In the genomic region with DNA sequence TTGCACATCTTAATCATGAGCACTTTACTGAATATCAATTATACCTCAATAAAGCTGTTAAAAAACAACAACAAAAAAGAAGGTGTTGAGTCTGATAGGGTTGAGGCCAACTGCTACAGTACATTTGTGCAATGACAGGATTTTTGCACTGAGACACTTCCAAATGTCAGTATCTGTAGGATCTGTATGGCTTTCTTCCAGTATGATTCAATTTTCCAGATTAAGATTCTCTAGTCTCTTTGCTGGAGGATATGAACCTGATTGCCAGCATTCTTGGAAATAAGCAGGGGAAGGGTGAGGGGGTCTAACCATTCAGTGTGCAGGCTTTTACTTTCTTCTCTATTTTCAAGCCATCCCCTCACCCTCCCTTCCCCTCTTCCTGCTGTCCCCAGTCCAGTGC, we compare ENCODE assay signal across 1 cellular context.
TF ChIP-seq lines count a peak whose summit lies in the region.

No MANE protein-coding gene starts in this region.

TF ChIP-seq in IMR-90, 13 proteins besides CTCF, POLR2A, EP300 and RAD21 (continued from another document):
- TF ChIP-seq, protein P1, sequence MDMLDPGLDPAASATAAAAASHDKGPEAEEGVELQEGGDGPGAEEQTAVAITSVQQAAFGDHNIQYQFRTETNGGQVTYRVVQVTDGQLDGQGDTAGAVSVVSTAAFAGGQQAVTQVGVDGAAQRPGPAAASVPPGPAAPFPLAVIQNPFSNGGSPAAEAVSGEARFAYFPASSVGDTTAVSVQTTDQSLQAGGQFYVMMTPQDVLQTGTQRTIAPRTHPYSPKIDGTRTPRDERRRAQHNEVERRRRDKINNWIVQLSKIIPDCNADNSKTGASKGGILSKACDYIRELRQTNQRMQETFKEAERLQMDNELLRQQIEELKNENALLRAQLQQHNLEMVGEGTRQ (IDR thresholded peaks at IDR 0.05; ENCODE audit: low read depth, low read length), result no peak
- TF ChIP-seq CEBPB (IDR thresholded peaks at IDR 0.05; ENCODE audit: low read depth, low read length) (no peak), MAZ (IDR thresholded peaks at IDR 0.05; ENCODE audit: borderline replicate concordance, low read depth, low read length) (no peak), MAFK (IDR thresholded peaks at IDR 0.05; ENCODE audit: low read depth, low read length) (no peak), SMC3 (IDR thresholded peaks at IDR 0.05; ENCODE audit: low read depth, low read length) (no peak)
- TF ChIP-seq, protein P2, sequence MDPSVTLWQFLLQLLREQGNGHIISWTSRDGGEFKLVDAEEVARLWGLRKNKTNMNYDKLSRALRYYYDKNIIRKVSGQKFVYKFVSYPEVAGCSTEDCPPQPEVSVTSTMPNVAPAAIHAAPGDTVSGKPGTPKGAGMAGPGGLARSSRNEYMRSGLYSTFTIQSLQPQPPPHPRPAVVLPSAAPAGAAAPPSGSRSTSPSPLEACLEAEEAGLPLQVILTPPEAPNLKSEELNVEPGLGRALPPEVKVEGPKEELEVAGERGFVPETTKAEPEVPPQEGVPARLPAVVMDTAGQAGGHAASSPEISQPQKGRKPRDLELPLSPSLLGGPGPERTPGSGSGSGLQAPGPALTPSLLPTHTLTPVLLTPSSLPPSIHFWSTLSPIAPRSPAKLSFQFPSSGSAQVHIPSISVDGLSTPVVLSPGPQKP (IDR thresholded peaks at IDR 0.05; ENCODE audit: borderline replicate concordance, low read depth, low read length), result no peak
TF ChIP-seq in IMR-90: peak in this region for 0.
